Comparison of ENCODE assay signal across 8 cellular contexts in genomic region chr16:71961066-71962039, GRCh38. TPM values are rescaled to one million over a fixed set of nuclear protein-coding genes. Genes with fewer than 3 reads are reported as not detected.
DNase-seq lines count a peak whose midpoint lies in the region; ATAC-seq and TF ChIP-seq lines count a peak whose summit lies in the region.

No MANE protein-coding gene starts in this region.

- ATAC-seq in GM18505 (IDR thresholded peaks at IDR 0.05; ENCODE audit: unreplicated experiment) = peak; percentile 75
- peak; percentile 53 for ATAC-seq in HG03139 (IDR thresholded peaks at IDR 0.05; ENCODE audit: unreplicated experiment)
- peak; percentile 99 for ATAC-seq in left lung

- H3K36me3 ChIP-seq in left lung = no peaks in the 10 kb centered on the region

- DNase-seq in 8988T (peak; percentile 67), NCI-H460 (ENCODE audit: extremely low read depth, low read depth) (peak; percentile 75), choroid plexus epithelial cell (ENCODE audit: low read depth) (peak; percentile 91), left lung (peak; percentile 76 to 88)
- peak; percentile 69 to 82 for DNase-seq in activated CD4-positive, alpha-beta T cell treated with anti-CD3 and anti-CD28 coated beads for 24 hours (ENCODE audit: low read depth in 2 of 2)
- DNase-seq in stimulated activated CD4-positive, alpha-beta T cell treated with anti-CD3 and anti-CD28 coated beads, Interleukin-4, amount 100 ng/mL, for 4 hours = peak; percentile 73 to 76

- H3K27me3 ChIP-seq in left lung = no peaks in the 10 kb centered on the region

- no peak for TF ChIP-seq POLR2A in GM18505 (IDR thresholded peaks at IDR 0.05; ENCODE audit: borderline replicate concordance, extremely low read depth, insufficient read depth, insufficient read length)

- peak; percentile 90 for TF ChIP-seq CTCF in choroid plexus epithelial cell (conservative IDR thresholded peaks at IDR 0.05; ENCODE audit: low read depth, low read length)
- TF ChIP-seq CTCF in left lung (IDR thresholded peaks at IDR 0.05) = peak; percentile 63 to 67

- intact Hi-C loops in left lung (cut with DNase I) = no loop called here

- no peak overlapping the region for H3K4me3 ChIP-seq in choroid plexus epithelial cell (ENCODE audit: low read depth, low read length)
- no peak overlapping the region for H3K4me3 ChIP-seq in left lung

- peaks cover 0 to 5% of the 10 kb centered on the region in 2 donors for H3K4me1 ChIP-seq in left lung

- H3K9me3 ChIP-seq in left lung = no peaks in the 10 kb centered on the region

- no peak overlapping the region for H3K27ac ChIP-seq in left lung

RNA-seq across cellular contexts. Expression of gene PKD1L3, which starts 38.8 kb away (rescaled TPM):
- total RNA-seq in NCI-H460 (2014; rRNA removed; shearing (Covaris generic)) = not detected in 2 replicates
- polyA plus RNA-seq in NCI-H460 (2014; cell fraction: nucleus; rRNA removed) = not detected in 2 replicates
- under 1 TPM; 0.05 to 0.17 TPM for total RNA-seq in left lung

RNA-seq across cellular contexts. Expression of gene DHODH, which starts 47.2 kb away (rescaled TPM):
- 9.5 and 12.0 TPM in 2 replicates for total RNA-seq in NCI-H460 (2014; rRNA removed; shearing (Covaris generic))
- polyA plus RNA-seq in NCI-H460 (2014; cell fraction: nucleus; rRNA removed) = 17.2 and 24.5 TPM in 2 replicates
- total RNA-seq in left lung = 10 to 100 TPM in 1 of 2 donors, 1 to 10 TPM in 1; 5.4 to 13.2 TPM
